In genomic region chr7:113421696-113422330, GRCh38 we compare ENCODE assay signal across 8 cellular contexts.
A peak's percentile ranks its signal among the peaks of the same experiment; 100 is the strongest.
DNase-seq lines count a peak whose midpoint lies in the region; ATAC-seq and TF ChIP-seq lines count a peak whose summit lies in the region.

No MANE protein-coding gene starts in this region.

- no peaks in the 10 kb centered on the region for H4K20me1 ChIP-seq in OCI-LY7 (ENCODE audit: insufficient read depth, low read length)

- peaks cover 2 to 5% (median 3%) of the 10 kb centered on the region in 4 donors for H3K4me1 Mint-ChIP-seq in naive thymus-derived CD8-positive, alpha-beta T cell
- peaks cover 6% of the 10 kb centered on the region for H3K4me1 Mint-ChIP-seq in stimulated activated memory B cell treated with anti-CD40 and anti-IgM and Interleukin-4, amounts not matched to agents 10 μg/mL and 1 μg/mL and 100 μg/mL, for 72 hours

- BruUV-seq in OCI-LY7 (replicated peaks; lab: Mats Ljungman, UMichigan) = no TSS peak

- no peak for TF ChIP-seq EP300 in Ishikawa (IDR thresholded peaks at IDR 0.05; ENCODE audit: borderline replicate concordance)

- peaks cover 0 to 3% (median 2%) of the 10 kb centered on the region in 5 donors for H3K27me3 Mint-ChIP-seq in naive thymus-derived CD8-positive, alpha-beta T cell
- no peaks in the 10 kb centered on the region for H3K27me3 Mint-ChIP-seq in stimulated activated memory B cell treated with anti-CD40 and anti-IgM and Interleukin-4, amounts not matched to agents 10 μg/mL and 1 μg/mL and 100 μg/mL, for 72 hours

- no peaks in the 10 kb centered on the region for H3K9me2 ChIP-seq in OCI-LY7 (ENCODE audit: insufficient read depth, low read length)

- ATAC-seq in GM21723 (IDR thresholded peaks at IDR 0.05; ENCODE audit: unreplicated experiment) (peak; percentile 100), esophagus mucosa (peak; percentile 88)
- ATAC-seq in naive thymus-derived CD8-positive, alpha-beta T cell = peak; percentile 95 to 97
- peak; percentile 91 for ATAC-seq in stimulated activated memory B cell treated with anti-CD40 and anti-IgM and Interleukin-4, amounts not matched to agents 10 μg/mL and 1 μg/mL and 100 μg/mL, for 72 hours

- DNase-seq in DMS79 (lab: John Stamatoyannopoulos, UW) = peak; percentile 35
- DNase-seq in OCI-LY7 (ENCODE audit: low spot score) = peak; percentile 86
- DNase-seq in activated T-cell treated with anti-CD3 and anti-CD28 coated beads for 1 hour (ENCODE audit: low read depth) = peak; percentile 59
- DNase-seq in naive thymus-derived CD8-positive, alpha-beta T cell = peak; percentile 42 to 87 (median 64)

- peak overlapping the region; percentile 35; the same call in 1 of the 2 replicates for H3K4me2 ChIP-seq in OCI-LY7 (ENCODE audit: low read length)

- no peak overlapping the region for H3K27ac ChIP-seq in OCI-LY7 (ENCODE audit: low read depth, low read length, poor library complexity, severe bottlenecking)

- peak; percentile 90 for TF ChIP-seq CTCF in OCI-LY7 (conservative IDR thresholded peaks at IDR 0.05; ENCODE audit: low read length)

- no peaks in the 10 kb centered on the region for H3K9me3 ChIP-seq in OCI-LY7 (ENCODE audit: low read length)

- H3K36me3 Mint-ChIP-seq in naive thymus-derived CD8-positive, alpha-beta T cell = no peaks in the 10 kb centered on the region
- no peaks in the 10 kb centered on the region for H3K36me3 Mint-ChIP-seq in stimulated activated memory B cell treated with anti-CD40 and anti-IgM and Interleukin-4, amounts not matched to agents 10 μg/mL and 1 μg/mL and 100 μg/mL, for 72 hours

- H3K36me3 ChIP-seq in OCI-LY7 (ENCODE audit: insufficient read depth, low read length) = no peaks in the 10 kb centered on the region

- H3K4me3 ChIP-seq in OCI-LY7 (ENCODE audit: low read depth, low read length, poor library complexity, severe bottlenecking) = no peak overlapping the region

- intact Hi-C loops in OCI-LY7 (cut with micrococcal nuclease; ENCODE audit: unreplicated experiment) = loop anchor here (1.0 to 10.0 kb wide), 5 partner anchors 263 to 1677 kb away; no protein-coding TSS in a partner anchor

- peak overlapping the region in 7 of 10 donors; percentile 25 to 66 (median 58) for H3K4me3 Mint-ChIP-seq in naive thymus-derived CD8-positive, alpha-beta T cell
- no peak overlapping the region for H3K4me3 Mint-ChIP-seq in stimulated activated memory B cell treated with anti-CD40 and anti-IgM and Interleukin-4, amounts not matched to agents 10 μg/mL and 1 μg/mL and 100 μg/mL, for 72 hours

- H3K79me2 ChIP-seq in OCI-LY7 (ENCODE audit: insufficient read depth, low read depth, low read length) = no peaks in the 10 kb centered on the region

- H3K9me3 Mint-ChIP-seq in naive thymus-derived CD8-positive, alpha-beta T cell = no peaks in the 10 kb centered on the region
- no peaks in the 10 kb centered on the region for H3K9me3 Mint-ChIP-seq in stimulated activated memory B cell treated with anti-CD40 and anti-IgM and Interleukin-4, amounts not matched to agents 10 μg/mL and 1 μg/mL and 100 μg/mL, for 72 hours

- CTCF ChIA-PET in OCI-LY7 (lab: Charles Lee; ENCODE audit: unreplicated experiment) = interaction anchor here (1.2 kb wide), 1 partner anchor 42 kb away, joined by 3 read pairs; no protein-coding TSS in a partner anchor

- H3K4me1 ChIP-seq in OCI-LY7 (ENCODE audit: insufficient read depth, low read length, poor library complexity, severe bottlenecking) = no peaks in the 10 kb centered on the region

- TF ChIP-seq RAD21 in Ishikawa (IDR thresholded peaks at IDR 0.05; ENCODE audit: low read depth) = peak; percentile 82

- peak overlapping the region in 5 of 10 donors; percentile 0 to 76 (median 64) for H3K27ac Mint-ChIP-seq in naive thymus-derived CD8-positive, alpha-beta T cell
- H3K27ac Mint-ChIP-seq in stimulated activated memory B cell treated with anti-CD40 and anti-IgM and Interleukin-4, amounts not matched to agents 10 μg/mL and 1 μg/mL and 100 μg/mL, for 72 hours = no peak overlapping the region

- H2AFZ ChIP-seq in OCI-LY7 (ENCODE audit: low read length) = peak overlapping the region; percentile 69

- POLR2A ChIA-PET in OCI-LY7 (lab: Charles Lee) = interaction anchor here (1.0 to 1.3 kb wide), 2 partner anchors 123 to 222 kb away, joined by 3 read pairs; no protein-coding TSS in a partner anchor
- POLR2A ChIA-PET in naive thymus-derived CD8-positive, alpha-beta T cell (lab: Charles Lee) = no interaction called here

TF ChIP-seq in Ishikawa, 13 proteins besides CTCF, POLR2A, EP300 and RAD21:
- TF ChIP-seq USF1 (IDR thresholded peaks at IDR 0.05) (peak; percentile 58), FOXM1 (IDR thresholded peaks at IDR 0.05; ENCODE audit: borderline replicate concordance, low read depth) (no peak), ZBTB7A (IDR thresholded peaks at IDR 0.05; ENCODE audit: low read depth) (no peak), TAF1 (IDR thresholded peaks at IDR 0.05; ENCODE audit: low read depth) (no peak), NFIC (IDR thresholded peaks at IDR 0.05) (no peak), MAX (IDR thresholded peaks at IDR 0.05) (0 out of 2 replicates have a peak, but pooled peaks have one; percentile 50), TEAD4 (IDR thresholded peaks at IDR 0.05) (0 out of 2 replicates have a peak, but pooled peaks have one; percentile 38), CEBPB (IDR thresholded peaks at IDR 0.05) (no peak), REST (IDR thresholded peaks at IDR 0.05; ENCODE audit: low read depth) (no peak), YY1 (IDR thresholded peaks at IDR 0.05; ENCODE audit: low read depth) (peak; percentile 86), EGR1 (IDR thresholded peaks at IDR 0.05) (no peak), CREB1 (IDR thresholded peaks at IDR 0.05; ENCODE audit: low read depth) (no peak), TCF12 (IDR thresholded peaks at IDR 0.05; ENCODE audit: low read depth) (no peak)

Comparison
In these comparisons a context has a peak if more than half of its experiments do, and no peak if none do; other contexts are left out.
1. DNase-seq: peak in every context shown above with its lines; median percentile 86 in OCI-LY7; 64 in naive thymus-derived CD8-positive, alpha-beta T cell; 59 in activated T-cell treated with anti-CD3 and anti-CD28 coated beads for 1 hour; 35 in DMS79.